Comparison of ENCODE assay signal across 6 cellular contexts in the genomic region with DNA sequence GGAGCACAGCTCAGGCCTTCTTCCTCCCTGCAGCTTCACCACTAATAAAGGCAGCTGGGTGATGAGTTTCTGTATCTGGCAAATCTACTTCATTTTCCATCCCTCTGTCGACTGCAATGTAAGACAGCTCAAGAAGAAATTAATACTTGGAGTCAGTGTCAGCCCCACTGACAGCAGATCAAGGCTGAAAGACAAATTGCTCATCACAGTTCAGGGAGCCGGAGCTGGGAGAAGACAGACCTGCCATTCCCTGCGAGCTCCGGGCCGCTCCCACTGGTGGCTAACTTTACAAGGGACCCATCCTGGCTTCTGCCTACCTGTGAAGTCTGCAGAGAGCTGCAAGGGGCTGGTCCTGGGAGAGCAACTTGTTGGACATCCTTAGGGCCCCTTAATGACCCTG. TPM values are rescaled to one million over a fixed set of nuclear protein-coding genes. Genes with fewer than 3 reads are reported as not detected.
"Had no signal": no experiment of that assay in that cellular context is flagged by ENCODE, and none has a peak within 500 bp of the region (broad histone marks: within the 10 kb centered on the region; RNA-seq: fewer than 3 reads in every experiment).

No MANE protein-coding gene starts in this region.

- H3K4me2 ChIP-seq: GM23338 had no signal

- ATAC-seq: GM23338 had no signal

- H2AFZ ChIP-seq: GM23338 had no signal

- H3K4me3 ChIP-seq: GM23338 had no signal

- DNase-seq: H9, HCEC 1CT, IMR-90 had no signal

RNA-seq across cellular contexts. Expression of a gene that starts 49.8 kb away (rescaled TPM):
- total RNA-seq: GM23338, H1, HT-29, IMR-90 had no signal
- polyA plus RNA-seq: IMR-90 had no signal
